30 cellular contexts compared by ENCODE assay signal in the genomic region with DNA sequence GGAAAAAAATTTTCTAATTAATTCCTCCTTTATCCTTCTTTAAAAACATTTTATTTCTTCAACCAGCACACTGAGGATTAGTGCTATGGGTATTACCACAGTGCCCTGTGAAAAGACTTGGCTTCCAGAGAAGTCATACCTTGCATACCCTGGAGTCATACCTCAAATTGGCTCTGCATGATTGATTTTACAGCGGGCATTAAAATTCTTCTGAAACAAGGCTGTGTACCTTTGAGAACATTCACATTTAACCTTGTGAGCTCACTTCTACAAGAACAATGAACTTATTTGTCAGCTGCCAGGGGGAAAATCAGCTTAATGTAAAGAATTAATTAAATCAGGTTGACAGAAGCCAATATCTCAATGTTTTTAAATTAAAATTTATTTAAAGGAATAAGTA. TPM values are rescaled to one million over a fixed set of nuclear protein-coding genes. Genes with fewer than 3 reads are reported as not detected.
DNase-seq lines count a peak whose midpoint lies in the region; ATAC-seq and TF ChIP-seq lines count a peak whose summit lies in the region.
"Had no signal": no experiment of that assay in that cellular context is flagged by ENCODE, and none has a peak within 500 bp of the region (broad histone marks: within the 10 kb centered on the region; RNA-seq: fewer than 3 reads in every experiment).

No MANE protein-coding gene starts in this region.

- peaks cover 12% of the 10 kb centered on the region for H3K4me1 Mint-ChIP-seq in mesothelial cell of epicardium
- H3K4me1 Mint-ChIP-seq: activated B cell treated with CpG ODN at 0.5 μM for 24 hours; activated naive CD8-positive, alpha-beta T cell treated with anti-CD3 and anti-CD28 coated beads, Interleukin-2, amount 50 U/mL, for 24 hours; B cell had no signal

- peaks cover 15% of the 10 kb centered on the region for H3K36me3 Mint-ChIP-seq in mesothelial cell of epicardium

- no peaks in the 10 kb centered on the region for H3K27me3 Mint-ChIP-seq in mesothelial cell of epicardium (ENCODE audit: low read depth)
- H3K27me3 Mint-ChIP-seq: activated B cell treated with CpG ODN at 0.5 μM for 24 hours; activated naive CD8-positive, alpha-beta T cell treated with anti-CD3 and anti-CD28 coated beads, Interleukin-2, amount 50 U/mL, for 24 hours; B cell; CD4-positive, alpha-beta memory T cell; natural killer cell treated with Interleukin-12 subunit alpha and Interleukin-12 subunit beta and Interleukin-15 and Interleukin-18, amount 100 ng/mL, for 72 hours had no signal

- peak overlapping the region; percentile 57 for H3K27ac Mint-ChIP-seq in mesothelial cell of epicardium
- H3K27ac Mint-ChIP-seq: activated B cell treated with CpG ODN at 0.5 μM for 24 hours; activated naive CD8-positive, alpha-beta T cell treated with anti-CD3 and anti-CD28 coated beads, Interleukin-2, amount 50 U/mL, for 24 hours; B cell; CD4-positive, alpha-beta memory T cell; endodermal cell; H9; natural killer cell treated with Interleukin-12 subunit alpha and Interleukin-12 subunit beta and Interleukin-15 and Interleukin-18, amount 100 ng/mL, for 72 hours had no signal

- H3K4me3 Mint-ChIP-seq in mesothelial cell of epicardium, result no peak overlapping the region
- H3K4me3 Mint-ChIP-seq: activated B cell treated with CpG ODN at 0.5 μM for 24 hours; activated naive CD8-positive, alpha-beta T cell treated with anti-CD3 and anti-CD28 coated beads, Interleukin-2, amount 50 U/mL, for 24 hours; B cell; CD4-positive, alpha-beta memory T cell; endodermal cell; H9; natural killer cell treated with Interleukin-12 subunit alpha and Interleukin-12 subunit beta and Interleukin-15 and Interleukin-18, amount 100 ng/mL, for 72 hours had no signal

- H3K27ac ChIP-seq in 22Rv1, result peak overlapping the region; percentile 36
- H3K27ac ChIP-seq: esophagus squamous epithelium, foreskin keratinocyte, heart right ventricle had no signal

- TF ChIP-seq CTCF in 22Rv1 (IDR thresholded peaks at IDR 0.05) (no peak), mesothelial cell of epicardium (IDR thresholded peaks at IDR 0.05; ENCODE audit: unreplicated experiment) (no peak)

- no peaks in the 10 kb centered on the region for H3K9me3 Mint-ChIP-seq in mesothelial cell of epicardium
- H3K9me3 Mint-ChIP-seq: activated B cell treated with CpG ODN at 0.5 μM for 24 hours; activated naive CD8-positive, alpha-beta T cell treated with anti-CD3 and anti-CD28 coated beads, Interleukin-2, amount 50 U/mL, for 24 hours; endodermal cell; H9; natural killer cell treated with Interleukin-12 subunit alpha and Interleukin-12 subunit beta and Interleukin-15 and Interleukin-18, amount 100 ng/mL, for 72 hours had no signal

- no peak for ATAC-seq in activated CD4-positive, CD25-positive, alpha-beta regulatory T cell treated with anti-CD3 and anti-CD28 coated beads, Interleukin-2, amount 50 U/mL, for 24 hours
- ATAC-seq: activated naive CD8-positive, alpha-beta T cell treated with anti-CD3 and anti-CD28 coated beads, Interleukin-2, amount 50 U/mL, for 24 hours; foreskin keratinocyte; heart right ventricle; mucosa of descending colon; natural killer cell treated with Interleukin-12 subunit alpha and Interleukin-12 subunit beta and Interleukin-15 and Interleukin-18, amount 100 ng/mL, for 72 hours; right cardiac atrium; stimulated activated naive CD8-positive, alpha-beta T cell treated with anti-CD3 and anti-CD28 coated beads, Interleukin-15, Interleukin-2, amounts not matched to agents 100 U/mL and 50 U/mL, for 24 hours had no signal

- DNase-seq in M059J (ENCODE audit: low read depth) (peak; percentile 12), astrocyte of the hippocampus (ENCODE audit: low read depth, low spot score) (peak; percentile 63), mesothelial cell of epicardium (ENCODE audit: low spot score in 2 of 2, unreplicated experiment in 2 of 2) (no peak), HuH-7.5 (ENCODE audit: low spot score) (no peak), globus pallidus (ENCODE audit: low spot score) (no peak)
- DNase-seq: activated B cell treated with CpG ODN at 0.5 μM for 24 hours; activated naive CD8-positive, alpha-beta T cell treated with anti-CD3 and anti-CD28 coated beads, Interleukin-2, amount 50 U/mL, for 24 hours; activated T-cell treated with anti-CD3 and anti-CD28 coated beads, Interleukin-2, amount 50 U/mL, for 48 hours; CD4-positive, alpha-beta memory T cell; cerebellar nuclear complex; dermis blood vessel endothelial cell; endodermal cell; esophagus squamous epithelium; foreskin keratinocyte; H9; heart right ventricle; KG1; MG63; mucosa of descending colon; NCI-H2029; NCI-H2227 treated with DMSO at 0.1 percent for 48 hours; NCI-H774; RPMI8226; stimulated activated naive CD8-positive, alpha-beta T cell treated with anti-CD3 and anti-CD28 coated beads, Interleukin-15, Interleukin-2, amounts not matched to agents 100 U/mL and 50 U/mL, for 24 hours; T-helper 1 cell had no signal

RNA-seq across cellular contexts. Expression of gene SLC35F5, which starts 44.6 kb away (rescaled TPM):
- 60.9 and 66.1 TPM in 2 replicates for total RNA-seq in M059J (2014; rRNA removed; shearing (Covaris generic))
- 57.5 to 64.4 TPM (median 58.9 TPM) in 3 replicates for total RNA-seq in mesothelial cell of epicardium

Comparison
In these comparisons a context has a peak if more than half of its experiments do, and no peak if none do; other contexts are left out.
1. DNase-seq: peak in M059J (single experiment) and astrocyte of the hippocampus (single experiment); none in mesothelial cell of epicardium (0 of 2), HuH-7.5 (single experiment) and globus pallidus (single experiment).